Comparison of ENCODE assay signal across 22 cellular contexts in genomic region chr10:3986407-3987141, GRCh38.
DNase-seq lines count a peak whose midpoint lies in the region; ATAC-seq, FAIRE-seq and TF ChIP-seq lines count a peak whose summit lies in the region.
"Had no signal": no experiment of that assay in that cellular context is flagged by ENCODE, and none has a peak within 500 bp of the region (broad histone marks: within the 10 kb centered on the region; RNA-seq: fewer than 3 reads in every experiment).

No MANE protein-coding gene starts in this region.

- TF ChIP-seq EP300 in K562 (IDR thresholded peaks at IDR 0.05; ENCODE audit: low read length) = no peak

- no peaks in the 10 kb centered on the region for H3K9me1 ChIP-seq in K562 (ENCODE audit: control insufficient read depth, insufficient read depth, low read length)

- CTCF ChIA-PET in Panc1 (lab: Charles Lee) (interaction anchor here (0.5 kb wide), 1 partner anchor 178 kb away, joined by 3 read pairs; no protein-coding TSS in a partner anchor), K562 (lab: Yijun Ruan, JAX; ENCODE audit: low intra/inter-chr PET ratio) (no interaction called here)

- DNase-seq in KBM-7 (peak; percentile 27), MG63 (peak; percentile 46), Panc1 (ENCODE audit: low read depth, low spot score) (no peak), K562 (ENCODE audit: extremely low read depth in 1 of 4, low spot score in 3 of 4) (no peak), DMS53 treated with DMSO at 0.1 percent for 48 hours (lab: John Stamatoyannopoulos, UW; ENCODE audit: unreplicated experiment) (no peak), medulla oblongata (ENCODE audit: extremely low spot score) (no peak)
- DNase-seq: Caco-2; CD4-positive, alpha-beta memory T cell; DMS 273 treated with DMSO at 0.1 percent for 48 hours; DND-41; GOT3; HCEC 1CT; NCI-H1694; NCI-H2081; NCI-H2171 treated with DMSO at 0.1 percent for 48 hours; NCI-H526; Peyer's patch; SJCRH30; T-helper 1 cell had no signal

- H3K27ac ChIP-seq in Panc1 (ENCODE audit: low read length) = peak overlapping the region; percentile 46; the same call in 1 of the 2 replicates
- no peak overlapping the region for H3K27ac ChIP-seq in K562 (ENCODE audit: extremely low read depth, low read depth, low read length)
- H3K27ac ChIP-seq: BLaER1, Peyer's patch, SJCRH30 had no signal

- no peak overlapping the region for H3K4me2 ChIP-seq in K562 (ENCODE audit: insufficient read depth, low read length)
- H3K4me2 ChIP-seq: BLaER1 had no signal

- H3K79me2 ChIP-seq in K562 (ENCODE audit: control insufficient read depth, insufficient read depth, low read length) = no peaks in the 10 kb centered on the region

- 19% methylated on average over 13 of the region's 13 CpGs for WGBS in K562 (ENCODE audit: insufficient coverage, low coverage, missing lambda C conversion rate)

- no peaks in the 10 kb centered on the region for H3K27me3 ChIP-seq in MG63
- no peaks in the 10 kb centered on the region for H3K27me3 ChIP-seq in Panc1 (ENCODE audit: control insufficient read depth, insufficient read depth, low read length)
- peaks cover 0 to 17% of the 10 kb centered on the region in 2 experiments; a peak in 2 of 5 replicates for H3K27me3 ChIP-seq in K562 (ENCODE audit: control insufficient read depth in 2 of 2, insufficient read depth in 2 of 2, low read length in 2 of 2)
- H3K27me3 ChIP-seq: BLaER1, Peyer's patch, SJCRH30 had no signal

- H3K4me1 ChIP-seq in Panc1 (ENCODE audit: control insufficient read depth, insufficient read depth, low read length) (no peaks in the 10 kb centered on the region), K562 (replicated peaks in 1 of 2; ENCODE audit: control insufficient read depth in 2 of 2, insufficient read depth in 2 of 2, low read length in 2 of 2) (no peaks in the 10 kb centered on the region)
- H3K4me1 ChIP-seq: BLaER1, SJCRH30 had no signal

- in situ Hi-C loops in KBM-7 (cut with MboI; ENCODE audit: low pct_unique_long_range_greater_than_20kb, low sequenced_read_pairs) = no loop called here
- in situ Hi-C loops in Panc1 (cut with HindIII; ENCODE audit: low pct_unique_long_range_greater_than_20kb, low sequenced_read_pairs) = no loop called here
- in situ Hi-C loops in K562 (cut with MboI) = no loop called here

- no peaks in the 10 kb centered on the region for H4K20me1 ChIP-seq in K562 (replicated peaks; ENCODE audit: control insufficient read depth, insufficient read depth, low read length)
- H4K20me1 ChIP-seq: BLaER1 had no signal

- no peaks in the 10 kb centered on the region for H3K36me3 ChIP-seq in MG63
- no peaks in the 10 kb centered on the region for H3K36me3 ChIP-seq in Panc1 (ENCODE audit: control insufficient read depth, insufficient read depth, low read length)
- H3K36me3 ChIP-seq in K562 (ENCODE audit: control insufficient read depth, insufficient read depth, low read length) = no peaks in the 10 kb centered on the region
- H3K36me3 ChIP-seq: BLaER1, Peyer's patch, SJCRH30 had no signal

- no TSS peak for BruUV-seq in Panc1 (replicated peaks; lab: Mats Ljungman, UMichigan)
- BruUV-seq in K562 (replicated peaks; lab: Mats Ljungman, UMichigan) = no TSS peak

- POLR2A ChIA-PET in Panc1 (lab: Charles Lee) = no interaction called here
- POLR2A ChIA-PET in K562 (lab: Yijun Ruan, JAX) = no interaction called here

- H3K4me3 ChIP-seq in MG63 (no peak overlapping the region), Panc1 (ENCODE audit: low read depth in 2 of 2, low read length in 2 of 2) (no peak overlapping the region), K562 (no peak overlapping the region)
- H3K4me3 ChIP-seq: BLaER1, Peyer's patch, SJCRH30 had no signal

- H3K9me3 ChIP-seq in MG63 (peaks cover 2% of the 10 kb centered on the region; the same call in 1 of the 2 replicates), Panc1 (ENCODE audit: control insufficient read depth, insufficient read depth, low read depth, low read length) (peaks cover 3% of the 10 kb centered on the region; the same call in 1 of the 2 replicates), K562 (replicated peaks; ENCODE audit: control insufficient read depth, insufficient read depth, low read depth, low read length) (no peaks in the 10 kb centered on the region)
- H3K9me3 ChIP-seq: Caco-2, Peyer's patch, SJCRH30 had no signal

- intact Hi-C loops in Panc1 (cut with micrococcal nuclease; ENCODE audit: unreplicated experiment) = no loop called here
- intact Hi-C loops in K562 (cut with micrococcal nuclease) = no loop called here

- TF ChIP-seq POLR2A in K562 (conservative IDR thresholded peaks at IDR 0.05) = no peak

- TF ChIP-seq CTCF in Panc1 (IDR thresholded peaks at IDR 0.05) (no peak), K562 (IDR thresholded peaks at IDR 0.05 in 2 of 3, conservative IDR thresholded peaks at IDR 0.05 in 1 of 3; ENCODE audit: insufficient read depth in 2 of 3, low read depth in 1 of 3, low read length in 3 of 3) (no peak)

- FAIRE-seq in K562 (lab: Jason Lieb, UNC) = no peak

- H2AFZ ChIP-seq in K562 (ENCODE audit: low read depth, low read length) = no peak overlapping the region

- TF ChIP-seq RAD21 in K562 (CRISPR knock-in tag; conservative IDR thresholded peaks at IDR 0.05 in 1 of 2, IDR thresholded peaks at IDR 0.05 in 1 of 2) = no peak

- no peak for ATAC-seq in Panc1
- no peak for ATAC-seq in K562
- ATAC-seq in HG03439 (IDR thresholded peaks at IDR 0.05; ENCODE audit: unreplicated experiment) = no peak
- ATAC-seq in HG02678 (IDR thresholded peaks at IDR 0.05; ENCODE audit: unreplicated experiment) = no peak

- H3K9ac ChIP-seq in K562 (ENCODE audit: insufficient read depth in 1 of 2, low read depth in 2 of 2, low read length in 2 of 2) = no peak overlapping the region
- H3K9ac ChIP-seq: BLaER1 had no signal

TF ChIP-seq in K562, 482 proteins besides CTCF, POLR2A, EP300 and RAD21:
- no peak for TF ChIP-seq BRD4 (IDR thresholded peaks at IDR 0.05)
- no peak for TF ChIP-seq TAF15 (IDR thresholded peaks at IDR 0.05; ENCODE audit: low read depth, low read length)
- TF ChIP-seq ZNF217 (CRISPR knock-in tag; IDR thresholded peaks at IDR 0.05) = no peak
- TF ChIP-seq SPI1 (IDR thresholded peaks at IDR 0.05; ENCODE audit: borderline replicate concordance, low read depth, low read length) = peak; percentile 89
- no peak for TF ChIP-seq MEIS2 (IDR thresholded peaks at IDR 0.05; ENCODE audit: partially characterized antibody)
- no peak for TF ChIP-seq STAG1 (CRISPR knock-in tag; IDR thresholded peaks at IDR 0.05; ENCODE audit: borderline replicate concordance)
- TF ChIP-seq RFX1 (IDR thresholded peaks at IDR 0.05) = peak; percentile 86
- no peak for TF ChIP-seq TSHZ1 (CRISPR knock-in tag; IDR thresholded peaks at IDR 0.05)

Comparison
In these comparisons a context has a peak if more than half of its experiments do, and no peak if none do; other contexts are left out.
1. DNase-seq: peak in KBM-7 (single experiment) and MG63 (single experiment); none in Panc1 (single experiment), K562 (0 of 4), DMS53 treated with DMSO at 0.1 percent for 48 hours (single experiment) and medulla oblongata (single experiment).